Comparison of ENCODE assay signal across 21 cellular contexts in the genomic region with DNA sequence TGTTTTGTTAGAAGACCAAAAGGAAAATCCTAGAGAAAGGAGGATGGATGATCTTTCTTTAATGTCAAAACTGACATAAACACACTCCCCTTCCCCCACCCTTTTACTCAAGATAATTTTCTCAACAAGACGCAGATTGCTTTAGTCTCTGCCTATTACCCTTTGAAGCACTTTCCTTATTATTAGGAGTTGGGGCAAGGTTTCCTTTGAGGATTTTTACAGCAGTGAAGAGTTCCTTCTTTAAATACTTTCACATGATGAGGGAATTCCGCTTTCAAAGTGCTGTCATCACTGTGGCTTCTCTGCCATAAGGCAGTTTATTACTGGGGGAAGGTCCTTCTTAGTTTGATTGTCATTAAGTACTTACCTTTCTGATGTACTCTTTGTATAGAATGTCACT.
"Had no signal": no experiment of that assay in that cellular context is flagged by ENCODE, and none has a peak within 500 bp of the region (broad histone marks: within the 10 kb centered on the region; RNA-seq: fewer than 3 reads in every experiment).

No MANE protein-coding gene starts in this region.

- H3K9me3 ChIP-seq: left ventricle myocardium inferior, neutrophil, pancreas, psoas muscle, right atrium auricular region, upper lobe of left lung had no signal

- H3K4me3 Mint-ChIP-seq: activated B cell treated with CpG ODN at 0.5 μM for 24 hours; activated naive CD4-positive, alpha-beta T cell treated with anti-CD3 and anti-CD28 coated beads for 36 hours; dendritic cell treated with granulocyte-macrophage colony-stimulating factor and Interleukin-4, amounts not matched to agents 40 ng/mL and 50 ng/mL, for 4 days; natural killer cell had no signal

- H3K4me1 ChIP-seq: pancreas, psoas muscle had no signal

- ATAC-seq: foreskin keratinocyte, natural killer cell, pancreas, psoas muscle had no signal

- H3K4me1 Mint-ChIP-seq: activated B cell treated with CpG ODN at 0.5 μM for 24 hours, natural killer cell had no signal

- H3K36me3 ChIP-seq: neutrophil, pancreas had no signal

- H3K36me3 Mint-ChIP-seq: natural killer cell had no signal

- H3K27me3 ChIP-seq: foreskin keratinocyte, neutrophil, pancreas, right atrium auricular region, upper lobe of left lung had no signal

- H3K4me3 ChIP-seq: left ventricle myocardium inferior, pancreas, psoas muscle, right atrium auricular region, upper lobe of left lung had no signal

- H3K27ac Mint-ChIP-seq: activated B cell treated with CpG ODN at 0.5 μM for 24 hours; activated naive CD4-positive, alpha-beta T cell treated with anti-CD3 and anti-CD28 coated beads for 36 hours; natural killer cell had no signal

- H3K27ac ChIP-seq: foreskin keratinocyte, left ventricle myocardium inferior, neutrophil, pancreas, psoas muscle, right atrium auricular region, upper lobe of left lung had no signal

- DNase-seq: activated B cell treated with CpG ODN at 0.5 μM for 24 hours; activated CD4-positive, alpha-beta T cell treated with anti-CD3 and anti-CD28 coated beads for 4 hours; activated CD4-positive, alpha-beta T cell treated with anti-CD3 and anti-CD28 coated beads, Interleukin-2, amount 50 U/mL, for 48 hours; activated CD8-positive, alpha-beta memory T cell treated with anti-CD3 and anti-CD28 coated beads, Interleukin-2, amount 50 U/mL, for 48 hours; activated naive CD4-positive, alpha-beta T cell treated with anti-CD3 and anti-CD28 coated beads for 36 hours; activated T-cell treated with anti-CD3 and anti-CD28 coated beads, Interleukin-2, amount 50 U/mL, for 48 hours; amygdala; effector CD4-positive, alpha-beta T cell; foreskin keratinocyte; left ventricle myocardium inferior; midbrain; natural killer cell; pancreas; psoas muscle; stimulated activated CD4-positive, alpha-beta T cell treated with anti-CD3 and anti-CD28 coated beads, Interleukin-4, amount 100 ng/mL, for 24 hours; stimulated activated naive CD4-positive, alpha-beta T cell treated with Interleukin-2 at 50 U/mL for 16 hours; T-helper 9 cell; upper lobe of left lung had no signal

- H3K27me3 Mint-ChIP-seq: dendritic cell treated with granulocyte-macrophage colony-stimulating factor and Interleukin-4, amounts not matched to agents 40 ng/mL and 50 ng/mL, for 4 days had no signal

- H3K9me3 Mint-ChIP-seq: activated B cell treated with CpG ODN at 0.5 μM for 24 hours; activated naive CD4-positive, alpha-beta T cell treated with anti-CD3 and anti-CD28 coated beads for 36 hours; dendritic cell treated with granulocyte-macrophage colony-stimulating factor and Interleukin-4, amounts not matched to agents 40 ng/mL and 50 ng/mL, for 4 days; natural killer cell had no signal
